10 cellular contexts compared by ENCODE assay signal in genomic region chr1:62070384-62071011, GRCh38.
DNase-seq lines count a peak whose midpoint lies in the region; ATAC-seq, FAIRE-seq and TF ChIP-seq lines count a peak whose summit lies in the region.
"Had no signal": no experiment of that assay in that cellular context is flagged by ENCODE, and none has a peak within 500 bp of the region (broad histone marks: within the 10 kb centered on the region; RNA-seq: fewer than 3 reads in every experiment).

No MANE protein-coding gene starts in this region.

- no peak overlapping the region for H3K4me3 Mint-ChIP-seq in mesothelial cell of epicardium
- H3K4me3 Mint-ChIP-seq: central memory CD8-positive, alpha-beta T cell had no signal

- no peaks in the 10 kb centered on the region for H3K27me3 Mint-ChIP-seq in mesothelial cell of epicardium (ENCODE audit: low read depth)
- H3K27me3 Mint-ChIP-seq: central memory CD8-positive, alpha-beta T cell had no signal

- H3K4me1 Mint-ChIP-seq in mesothelial cell of epicardium, result no peaks in the 10 kb centered on the region
- H3K4me1 Mint-ChIP-seq: central memory CD8-positive, alpha-beta T cell had no signal

- no peak overlapping the region for H3K9ac ChIP-seq in GM12878 (ENCODE audit: control insufficient read depth, insufficient read depth, low read length)

- RAD21 ChIA-PET in GM12878 (lab: Charles Lee; ENCODE audit: unreplicated experiment), result no interaction called here

- H3K9me3 ChIP-seq in GM12878 (replicated peaks; ENCODE audit: control insufficient read depth, insufficient read depth, low read length), result peaks cover 2% of the 10 kb centered on the region; the same call in 1 of the 3 replicates
- no peaks in the 10 kb centered on the region for H3K9me3 ChIP-seq in sigmoid colon

- FAIRE-seq in GM12878 (lab: Jason Lieb, UNC), result no peak

- DNase-seq in Daoy (ENCODE audit: low read depth) (peak; percentile 16), GM12878 (ENCODE audit: low read depth, low spot score) (no peak), mesothelial cell of epicardium (ENCODE audit: low spot score in 2 of 2, unreplicated experiment in 2 of 2) (no peak), CD1c-positive myeloid dendritic cell (ENCODE audit: extremely low spot score) (no peak), sigmoid colon (no peak)
- DNase-seq in activated CD4-positive, alpha-beta T cell treated with anti-CD3 and anti-CD28 coated beads for 1 hour, result no peak
- DNase-seq: H7 had no signal

- TF ChIP-seq POLR2A in GM12878 (IDR thresholded peaks at IDR 0.05; ENCODE audit: low read depth, low read length), result no peak
- no peak for TF ChIP-seq POLR2A in sigmoid colon (IDR thresholded peaks at IDR 0.05)

- POLR2A ChIA-PET in GM12878 (lab: Charles Lee), result no interaction called here

- H3K79me2 ChIP-seq in GM12878 (ENCODE audit: control insufficient read depth, insufficient read depth, low read length), result no peaks in the 10 kb centered on the region

- WGBS in GM12878 (ENCODE audit: insufficient coverage, insufficient replicate concordance, low lambda C conversion rate, missing lambda C conversion rate), result 74% methylated on average over 4 of the region's 4 CpGs
- 71 to 83% methylated on average over 4 of the region's 4 CpGs for WGBS in sigmoid colon, 2 donors

- no peaks in the 10 kb centered on the region for H3K27me3 ChIP-seq in GM12878 (replicated peaks in 1 of 2; ENCODE audit: control insufficient read depth in 2 of 2, insufficient read depth in 2 of 2, low read length in 1 of 2)
- H3K27me3 ChIP-seq in sigmoid colon, result no peaks in the 10 kb centered on the region

- H3K4me1 ChIP-seq in GM12878 (ENCODE audit: control insufficient read depth, insufficient read depth, low read length), result no peaks in the 10 kb centered on the region
- H3K4me1 ChIP-seq in sigmoid colon, result peaks cover 0 to 24% (median 17%) of the 10 kb centered on the region in 4 donors

- no peak overlapping the region for H3K27ac ChIP-seq in GM12878 (ENCODE audit: control insufficient read depth, insufficient read depth)
- H3K27ac ChIP-seq in sigmoid colon, result no peak overlapping the region

- no peak overlapping the region for H3K4me2 ChIP-seq in GM12878 (ENCODE audit: control insufficient read depth, insufficient read depth)

- H3K4me3 ChIP-seq in GM12878 (no peak overlapping the region), sigmoid colon (no peak overlapping the region)

- SMC1A ChIA-PET in GM12878 (lab: Charles Lee; ENCODE audit: uncharacterized antibody, unreplicated experiment), result interaction anchor here (1.2 kb wide), 2 partner anchors 12 to 15 kb away, joined by 3 read pairs; no protein-coding TSS in a partner anchor

- TF ChIP-seq RAD21 in Ishikawa (IDR thresholded peaks at IDR 0.05; ENCODE audit: low read depth), result peak; percentile 61
- TF ChIP-seq RAD21 in GM12878 (IDR thresholded peaks at IDR 0.05; ENCODE audit: insufficient read depth, low read depth, low read length), result peak; percentile 56

- no peaks in the 10 kb centered on the region for H4K20me1 ChIP-seq in GM12878 (ENCODE audit: control insufficient read depth, insufficient read depth)

- H3K36me3 Mint-ChIP-seq in mesothelial cell of epicardium, result peaks cover 22% of the 10 kb centered on the region

- TF ChIP-seq EP300 in Ishikawa (IDR thresholded peaks at IDR 0.05; ENCODE audit: borderline replicate concordance) (no peak), GM12878 (IDR thresholded peaks at IDR 0.05; ENCODE audit: borderline replicate concordance in 1 of 2, control insufficient read depth in 1 of 2, low read depth in 2 of 2, low read length in 2 of 2) (no peak), sigmoid colon (IDR thresholded peaks at IDR 0.05) (no peak)

- peaks cover 3% of the 10 kb centered on the region for H3K9me3 Mint-ChIP-seq in mesothelial cell of epicardium
- H3K9me3 Mint-ChIP-seq: central memory CD8-positive, alpha-beta T cell had no signal

- CTCF ChIA-PET in GM12878 (lab: Yijun Ruan, JAX), result interaction anchor here (1.6 kb wide), 1 partner anchor 12 kb away, joined by 9 read pairs; no protein-coding TSS in a partner anchor

- no peaks in the 10 kb centered on the region for H3K36me3 ChIP-seq in GM12878 (ENCODE audit: control insufficient read depth in 2 of 2, insufficient read depth in 2 of 2, low read length in 1 of 2)
- no peaks in the 10 kb centered on the region for H3K36me3 ChIP-seq in sigmoid colon

- TF ChIP-seq CTCF in GM12878 (IDR thresholded peaks at IDR 0.05 in 2 of 3, conservative IDR thresholded peaks at IDR 0.05 in 1 of 3; ENCODE audit: control insufficient read depth in 2 of 3, extremely low read depth in 1 of 3, insufficient read depth in 1 of 3, low read depth in 3 of 3, low read length in 3 of 3) (peak in 2 of 3 experiments; percentile 34 to 49; a peak in 4 of 6 replicates), mesothelial cell of epicardium (IDR thresholded peaks at IDR 0.05; ENCODE audit: unreplicated experiment) (peak; percentile 69), sigmoid colon (IDR thresholded peaks at IDR 0.05) (no peak)

- intact Hi-C loops in GM12878 (cut with micrococcal nuclease; ENCODE audit: unreplicated experiment) (loop anchor here (5.0 to 10.0 kb wide), 2 partner anchors 118 to 216 kb away; no protein-coding TSS in a partner anchor), sigmoid colon (cut with DNase I) (no loop called here)

- no peak overlapping the region for H3K27ac Mint-ChIP-seq in mesothelial cell of epicardium

- H2AFZ ChIP-seq in GM12878 (ENCODE audit: control insufficient read depth, low read depth, low read length), result no peak overlapping the region

- no TSS peak for BruUV-seq in GM12878 (replicated peaks; lab: Mats Ljungman, UMichigan)

- in situ Hi-C loops in GM12878 (cut with MboI), result no loop called here

- ATAC-seq in GM12878 (peak; percentile 34; the same call in 1 of the 3 replicates), HG03571 (IDR thresholded peaks at IDR 0.05; ENCODE audit: unreplicated experiment) (no peak)

TF ChIP-seq in Ishikawa, 13 proteins besides CTCF, POLR2A, EP300 and RAD21:
- TF ChIP-seq FOXM1 (IDR thresholded peaks at IDR 0.05; ENCODE audit: borderline replicate concordance, low read depth), result no peak
- no peak for TF ChIP-seq TCF12 (IDR thresholded peaks at IDR 0.05; ENCODE audit: low read depth)
- no peak for TF ChIP-seq CREB1 (IDR thresholded peaks at IDR 0.05; ENCODE audit: low read depth)
- no peak for TF ChIP-seq TAF1 (IDR thresholded peaks at IDR 0.05; ENCODE audit: low read depth)
- no peak for TF ChIP-seq EGR1 (IDR thresholded peaks at IDR 0.05)
- no peak for TF ChIP-seq CEBPB (IDR thresholded peaks at IDR 0.05)
- TF ChIP-seq YY1 (IDR thresholded peaks at IDR 0.05; ENCODE audit: low read depth), result no peak

TF ChIP-seq in GM12878, 131 proteins besides CTCF, POLR2A, EP300 and RAD21:
- TF ChIP-seq POLR2AphosphoS2 (IDR thresholded peaks at IDR 0.05; ENCODE audit: low read depth, low read length), result no peak
- TF ChIP-seq SRF (IDR thresholded peaks at IDR 0.05; ENCODE audit: low read depth in 2 of 2, low read length in 2 of 2), result no peak
- TF ChIP-seq, protein P1, sequence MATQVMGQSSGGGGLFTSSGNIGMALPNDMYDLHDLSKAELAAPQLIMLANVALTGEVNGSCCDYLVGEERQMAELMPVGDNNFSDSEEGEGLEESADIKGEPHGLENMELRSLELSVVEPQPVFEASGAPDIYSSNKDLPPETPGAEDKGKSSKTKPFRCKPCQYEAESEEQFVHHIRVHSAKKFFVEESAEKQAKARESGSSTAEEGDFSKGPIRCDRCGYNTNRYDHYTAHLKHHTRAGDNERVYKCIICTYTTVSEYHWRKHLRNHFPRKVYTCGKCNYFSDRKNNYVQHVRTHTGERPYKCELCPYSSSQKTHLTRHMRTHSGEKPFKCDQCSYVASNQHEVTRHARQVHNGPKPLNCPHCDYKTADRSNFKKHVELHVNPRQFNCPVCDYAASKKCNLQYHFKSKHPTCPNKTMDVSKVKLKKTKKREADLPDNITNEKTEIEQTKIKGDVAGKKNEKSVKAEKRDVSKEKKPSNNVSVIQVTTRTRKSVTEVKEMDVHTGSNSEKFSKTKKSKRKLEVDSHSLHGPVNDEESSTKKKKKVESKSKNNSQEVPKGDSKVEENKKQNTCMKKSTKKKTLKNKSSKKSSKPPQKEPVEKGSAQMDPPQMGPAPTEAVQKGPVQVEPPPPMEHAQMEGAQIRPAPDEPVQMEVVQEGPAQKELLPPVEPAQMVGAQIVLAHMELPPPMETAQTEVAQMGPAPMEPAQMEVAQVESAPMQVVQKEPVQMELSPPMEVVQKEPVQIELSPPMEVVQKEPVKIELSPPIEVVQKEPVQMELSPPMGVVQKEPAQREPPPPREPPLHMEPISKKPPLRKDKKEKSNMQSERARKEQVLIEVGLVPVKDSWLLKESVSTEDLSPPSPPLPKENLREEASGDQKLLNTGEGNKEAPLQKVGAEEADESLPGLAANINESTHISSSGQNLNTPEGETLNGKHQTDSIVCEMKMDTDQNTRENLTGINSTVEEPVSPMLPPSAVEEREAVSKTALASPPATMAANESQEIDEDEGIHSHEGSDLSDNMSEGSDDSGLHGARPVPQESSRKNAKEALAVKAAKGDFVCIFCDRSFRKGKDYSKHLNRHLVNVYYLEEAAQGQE (IDR thresholded peaks at IDR 0.05; ENCODE audit: low read depth, low read length), result no peak
- TF ChIP-seq PML (IDR thresholded peaks at IDR 0.05; ENCODE audit: low read length), result no peak
- TF ChIP-seq RELA (IDR thresholded peaks at IDR 0.05; ENCODE audit: borderline replicate concordance, partially characterized antibody), result no peak
- TF ChIP-seq JUND (IDR thresholded peaks at IDR 0.05; ENCODE audit: low read depth, low read length), result no peak
- no peak for TF ChIP-seq TCF7 (IDR thresholded peaks at IDR 0.05; ENCODE audit: borderline replicate concordance)
- TF ChIP-seq ZNF217 (IDR thresholded peaks at IDR 0.05), result no peak
- TF ChIP-seq HDAC2 (IDR thresholded peaks at IDR 0.05), result no peak
- no peak for TF ChIP-seq EGR1 (IDR thresholded peaks at IDR 0.05; ENCODE audit: borderline replicate concordance in 1 of 2, low read depth in 2 of 2, low read length in 2 of 2)
- no peak for TF ChIP-seq FOXK2 (IDR thresholded peaks at IDR 0.05)

Comparison
In these comparisons a context has a peak if more than half of its experiments do, and no peak if none do; other contexts are left out.
1. CTCF ChIP-seq: peak in GM12878 (2 of 3) and mesothelial cell of epicardium (single experiment); none in sigmoid colon (0 of 4).